Comparison of ENCODE assay signal across 11 cellular contexts in the genomic region with DNA sequence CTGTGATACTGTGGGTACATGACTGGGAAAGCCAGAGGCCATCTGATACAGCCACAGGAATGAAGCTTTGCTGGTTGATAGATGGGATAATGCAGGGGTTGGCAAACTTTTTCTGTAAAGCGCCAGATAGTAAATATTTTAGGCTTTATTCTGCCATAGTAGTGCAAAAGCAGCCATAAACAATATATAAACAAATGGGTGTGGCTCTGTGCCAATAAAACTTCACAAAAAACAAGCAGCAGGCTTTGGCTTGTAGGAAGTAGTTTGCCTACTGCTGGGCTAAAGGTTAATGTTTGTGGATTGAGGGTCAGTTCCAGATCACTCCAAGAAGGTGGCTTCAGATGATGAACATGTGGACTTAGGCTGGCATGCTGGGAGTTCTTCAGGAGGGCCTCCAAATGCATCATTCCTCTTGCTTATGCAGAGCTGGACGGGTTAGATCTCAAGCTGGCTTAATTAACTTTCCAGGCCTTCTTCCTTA.
A peak's percentile ranks its signal among the peaks of the same experiment; 100 is the strongest.
DNase-seq lines count a peak whose midpoint lies in the region; ATAC-seq and TF ChIP-seq lines count a peak whose summit lies in the region.
"Had no signal": no experiment of that assay in that cellular context is flagged by ENCODE, and none has a peak within 500 bp of the region (broad histone marks: within the 10 kb centered on the region; RNA-seq: fewer than 3 reads in every experiment).

No MANE protein-coding gene starts in this region.

- in situ Hi-C loops in Caki2 (cut with HindIII; ENCODE audit: low pct_unique_long_range_greater_than_20kb, low sequenced_read_pairs) (no loop called here), astrocyte of the cerebellum (cut with HindIII; ENCODE audit: low sequenced_read_pairs) (no loop called here)

- H3K4me3 ChIP-seq in LNCaP clone FGC (ENCODE audit: low read depth, low read length) (no peak overlapping the region), astrocyte of the cerebellum (ENCODE audit: low read depth, low read length) (no peak overlapping the region), neutrophil (ENCODE audit: low read depth in 1 of 2, low read length in 1 of 2) (peak overlapping the region; percentile 26 to 54)
- H3K4me3 ChIP-seq: coronary artery had no signal

- DNase-seq in Caki2 (ENCODE audit: low read depth) = peak; percentile 49
- DNase-seq in LNCaP clone FGC (ENCODE audit: low read depth) = peak; percentile 34
- peak; percentile 55 for DNase-seq in astrocyte of the cerebellum (ENCODE audit: low read depth)
- DNase-seq in OCI-M2 (lab: John Stamatoyannopoulos, UW; ENCODE audit: unreplicated experiment) = no peak
- no peak for DNase-seq in NCI-H1436 (lab: John Stamatoyannopoulos, UW)
- DNase-seq in stimulated activated CD4-positive, alpha-beta T cell treated with anti-CD3 and anti-CD28 coated beads, Interleukin-4, amount 100 ng/mL, for 1 hour = no peak
- DNase-seq: DMS79 treated with DMSO at 0.1 percent for 48 hours, H9 had no signal

- peaks cover 100% of the 10 kb centered on the region in 2 experiments for H3K4me1 ChIP-seq in neutrophil (ENCODE audit: control insufficient read depth in 1 of 2, insufficient read depth in 1 of 2, low read depth in 1 of 2, low read length in 1 of 2)

- H3K27ac ChIP-seq in neutrophil = peak overlapping the region; percentile 98
- H3K27ac ChIP-seq: coronary artery had no signal

- TF ChIP-seq CTCF in LNCaP clone FGC (IDR thresholded peaks at IDR 0.05; ENCODE audit: control insufficient read depth, extremely low read depth, insufficient read depth) (no peak), astrocyte of the cerebellum (IDR thresholded peaks at IDR 0.05; ENCODE audit: low read depth, low read length, missing control alignments) (no peak), neutrophil (IDR thresholded peaks at IDR 0.05) (no peak)

- no peaks in the 10 kb centered on the region for H3K27me3 ChIP-seq in neutrophil

- H3K9me3 ChIP-seq in neutrophil = no peaks in the 10 kb centered on the region

- ATAC-seq in HG03354 (IDR thresholded peaks at IDR 0.05; ENCODE audit: poor library complexity, severe bottlenecking, unreplicated experiment) = no peak

- no peaks in the 10 kb centered on the region for H3K36me3 ChIP-seq in neutrophil

Comparison
In these comparisons a context has a peak if more than half of its experiments do, and no peak if none do; other contexts are left out.
1. DNase-seq: peak in Caki2 (single experiment), LNCaP clone FGC (single experiment) and astrocyte of the cerebellum (single experiment); none in OCI-M2 (single experiment), NCI-H1436 (single experiment) and stimulated activated CD4-positive, alpha-beta T cell treated with anti-CD3 and anti-CD28 coated beads, Interleukin-4, amount 100 ng/mL, for 1 hour (single experiment).
2. H3K4me3 ChIP-seq: peak in neutrophil (2 of 2); none in LNCaP clone FGC (single experiment) and astrocyte of the cerebellum (single experiment).